ENCODE assay signal across 10 cellular contexts in genomic region chr4:11367371-11367770, GRCh38.
A peak's percentile ranks its signal among the peaks of the same experiment; 100 is the strongest.
DNase-seq lines count a peak whose midpoint lies in the region; ATAC-seq and TF ChIP-seq lines count a peak whose summit lies in the region.
"Had no signal": no experiment of that assay in that cellular context is flagged by ENCODE, and none has a peak within 500 bp of the region (broad histone marks: within the 10 kb centered on the region; RNA-seq: fewer than 3 reads in every experiment).

No MANE protein-coding gene starts in this region.

- ATAC-seq in upper lobe of right lung (peak; percentile 46), HG02970 (IDR thresholded peaks at IDR 0.05; ENCODE audit: low FRiP score, unreplicated experiment) (no peak)

- H2AFZ ChIP-seq in mesenchymal stem cell (ENCODE audit: low read depth, low read length) = no peak overlapping the region

- H3K23ac ChIP-seq in mesenchymal stem cell (ENCODE audit: low read length in 2 of 2) = no peak overlapping the region

- no peak overlapping the region for H3K9ac ChIP-seq in mesenchymal stem cell (ENCODE audit: low read length)

- no peak overlapping the region for H2BK12ac ChIP-seq in mesenchymal stem cell (ENCODE audit: low read length in 2 of 2)

- H3K18ac ChIP-seq in mesenchymal stem cell (ENCODE audit: low read depth in 1 of 2, low read length in 2 of 2) = no peak overlapping the region

- H2BK120ac ChIP-seq in mesenchymal stem cell (ENCODE audit: low read depth, low read length) = no peak overlapping the region

- DNase-seq in NCI-H2107 treated with DMSO at 0.1 percent for 48 hours (lab: John Stamatoyannopoulos, UW; ENCODE audit: unreplicated experiment) (peak; percentile 2), NCI-H2107 (lab: John Stamatoyannopoulos, UW) (no peak), dorsolateral prefrontal cortex (peak; percentile 44 to 87 (median 72)), mesenchymal stem cell (peak; percentile 41), upper lobe of right lung (no peak), OCI-M1 (lab: John Stamatoyannopoulos, UW) (no peak), HPDE6-E6E7 (ENCODE audit: extremely low spot score) (no peak)
- DNase-seq: activated CD4-positive, alpha-beta T cell treated with anti-CD3 and anti-CD28 coated beads for 1 hour; trophoblast cell had no signal

- H3K14ac ChIP-seq in mesenchymal stem cell (ENCODE audit: low read length in 2 of 2) = no peak overlapping the region

- no peak overlapping the region for H4K8ac ChIP-seq in mesenchymal stem cell (ENCODE audit: low read length)

- H2AK5ac ChIP-seq in mesenchymal stem cell (ENCODE audit: low read length, severe bottlenecking) = no peak overlapping the region

- 49% methylated on average over 4 of the region's 4 CpGs for WGBS in mesenchymal stem cell

- H3K27me3 ChIP-seq in dorsolateral prefrontal cortex (peaks cover 0 to 11% (median 0%) of the 10 kb centered on the region in 45 donors), mesenchymal stem cell (ENCODE audit: control insufficient read depth in 1 of 2, insufficient read depth in 1 of 2, low read length in 2 of 2) (no peaks in the 10 kb centered on the region), upper lobe of right lung (no peaks in the 10 kb centered on the region)

- H3K4me2 ChIP-seq in mesenchymal stem cell (ENCODE audit: low read length, poor library complexity, severe bottlenecking) = no peak overlapping the region

- H3K27ac ChIP-seq in dorsolateral prefrontal cortex (peak overlapping the region in 1 of 59 donors; percentile 4), mesenchymal stem cell (ENCODE audit: low read length, poor library complexity, severe bottlenecking) (no peak overlapping the region), upper lobe of right lung (no peak overlapping the region)

- no peaks in the 10 kb centered on the region for H3K79me1 ChIP-seq in mesenchymal stem cell (replicated peaks; ENCODE audit: low read length, poor library complexity, severe bottlenecking)

- TF ChIP-seq CTCF in dorsolateral prefrontal cortex (IDR thresholded peaks at IDR 0.05 in 54 of 56, conservative IDR thresholded peaks at IDR 0.05 in 2 of 56; ENCODE audit: low read depth in 1 of 56, partially characterized antibody in 56 of 56) (no peak), upper lobe of right lung (IDR thresholded peaks at IDR 0.05) (no peak)

- H3K4me1 ChIP-seq in mesenchymal stem cell (ENCODE audit: control insufficient read depth, insufficient read depth, low read depth, low read length) = peaks cover 2% of the 10 kb centered on the region
- H3K4me1 ChIP-seq in upper lobe of right lung = no peaks in the 10 kb centered on the region

- H3K4ac ChIP-seq in mesenchymal stem cell (ENCODE audit: low read depth in 1 of 2, low read length in 2 of 2) = no peak overlapping the region

- H3K9me3 ChIP-seq in mesenchymal stem cell (ENCODE audit: control insufficient read depth, low read length) (no peaks in the 10 kb centered on the region), upper lobe of right lung (no peaks in the 10 kb centered on the region)

- H3K36me3 ChIP-seq in mesenchymal stem cell (ENCODE audit: control insufficient read depth in 1 of 2, insufficient read depth in 2 of 2, low read depth in 1 of 2, low read length in 2 of 2) (no peaks in the 10 kb centered on the region), upper lobe of right lung (no peaks in the 10 kb centered on the region)

- H2BK15ac ChIP-seq in mesenchymal stem cell (ENCODE audit: low read depth, poor library complexity, severe bottlenecking) = no peak overlapping the region

- H2BK5ac ChIP-seq in mesenchymal stem cell (ENCODE audit: low read depth, low read length, poor library complexity, severe bottlenecking) = no peak overlapping the region

- H3K4me3 ChIP-seq in dorsolateral prefrontal cortex (no peak overlapping the region), mesenchymal stem cell (ENCODE audit: insufficient read depth in 1 of 2, low read depth in 1 of 2, low read length in 2 of 2) (no peak overlapping the region), upper lobe of right lung (no peak overlapping the region)

- intact Hi-C loops in dorsolateral prefrontal cortex (cut with DNase I) = no loop called here
- intact Hi-C loops in upper lobe of right lung (cut with DNase I) = no loop called here

- no peak overlapping the region for H4K91ac ChIP-seq in mesenchymal stem cell (ENCODE audit: low read length)

Comparison
In these comparisons a context has a peak if more than half of its experiments do, and no peak if none do; other contexts are left out.
1. DNase-seq: peak in NCI-H2107 treated with DMSO at 0.1 percent for 48 hours (single experiment), dorsolateral prefrontal cortex (10 of 10) and mesenchymal stem cell (single experiment); none in NCI-H2107 (single experiment), upper lobe of right lung (single experiment), OCI-M1 (single experiment) and HPDE6-E6E7 (single experiment).